Comparison of ENCODE assay signal across 9 cellular contexts in the genomic region with DNA sequence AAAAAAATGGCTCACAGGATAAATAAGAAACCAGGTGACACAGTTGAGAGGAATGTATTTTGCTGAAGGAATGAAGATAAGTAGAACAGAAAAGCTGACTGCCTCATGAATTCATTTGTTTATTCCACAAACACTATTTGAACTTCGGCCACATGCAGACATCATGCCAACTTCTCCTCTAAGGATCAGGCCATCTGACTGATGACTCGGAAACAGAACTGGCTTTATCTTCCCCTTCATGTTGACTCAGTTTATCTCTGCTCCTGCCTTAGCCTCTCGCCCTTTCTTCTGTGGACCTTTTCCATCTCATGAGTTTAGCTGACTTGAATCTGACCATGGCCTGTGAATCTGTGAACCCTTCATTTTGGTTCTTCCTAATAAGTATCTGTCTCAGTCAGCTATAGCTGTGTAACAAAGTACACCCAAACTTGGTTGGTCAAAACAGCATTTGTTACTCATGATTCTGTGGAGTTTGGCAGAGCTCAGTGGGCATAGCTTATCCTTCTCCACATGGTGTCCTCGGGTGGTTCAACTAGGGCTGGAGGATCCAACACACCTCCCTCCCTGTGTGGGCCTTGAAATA. TPM values are rescaled to one million over a fixed set of nuclear protein-coding genes. Genes with fewer than 3 reads are reported as not detected.
DNase-seq lines count a peak whose midpoint lies in the region; TF ChIP-seq lines count a peak whose summit lies in the region.
"Had no signal": no experiment of that assay in that cellular context is flagged by ENCODE, and none has a peak within 500 bp of the region (broad histone marks: within the 10 kb centered on the region; RNA-seq: fewer than 3 reads in every experiment).

No MANE protein-coding gene starts in this region.

- peak overlapping the region in 4 of 7 donors; percentile 15 to 85 (median 81) for H3K4me3 Mint-ChIP-seq in CD8-positive, alpha-beta memory T cell

- H3K27me3 ChIP-seq in CD8-positive, alpha-beta memory T cell (ENCODE audit: insufficient read depth, low read length, poor library complexity, severe bottlenecking), result no peaks in the 10 kb centered on the region
- H3K27me3 ChIP-seq in osteoblast (ENCODE audit: insufficient read depth, low read length), result no peaks in the 10 kb centered on the region
- no peaks in the 10 kb centered on the region for H3K27me3 ChIP-seq in suprapubic skin

- TF ChIP-seq CTCF in osteoblast (IDR thresholded peaks at IDR 0.05; ENCODE audit: extremely low read depth, low read depth, low read length) (no peak), suprapubic skin (IDR thresholded peaks at IDR 0.05) (no peak)

- peaks cover 38 to 41% (median 40%) of the 10 kb centered on the region in 3 donors for H3K4me1 Mint-ChIP-seq in CD8-positive, alpha-beta memory T cell

- peaks cover 42% of the 10 kb centered on the region for H3K4me1 ChIP-seq in CD8-positive, alpha-beta memory T cell (ENCODE audit: insufficient read depth, low read length)
- H3K4me1 ChIP-seq in osteoblast (ENCODE audit: insufficient read depth, low read length) (peaks cover 26% of the 10 kb centered on the region), suprapubic skin (peaks cover 3% of the 10 kb centered on the region)

- POLR2A ChIA-PET in CD8-positive, alpha-beta memory T cell (lab: Charles Lee), result interaction anchor here (0.5 to 4.2 kb wide), 3 partner anchors 10 to 138 kb away, joined by 3 to 50 read pairs (median 4); a partner anchor contains a TSS

- no peak for DNase-seq in CD8-positive, alpha-beta memory T cell
- DNase-seq in NCI-H226 (peak; percentile 85), dedifferentiated amniotic fluid mesenchymal stem cell (ENCODE audit: extremely low spot score) (peak; percentile 70), osteoblast (ENCODE audit: insufficient read length, low spot score, missing footprints) (no peak), glomerular visceral epithelial cell (ENCODE audit: extremely low spot score) (no peak), SKM-1 (lab: John Stamatoyannopoulos, UW; ENCODE audit: unreplicated experiment) (no peak), suprapubic skin (ENCODE audit: low spot score in 2 of 2) (no peak)
- DNase-seq in activated effector memory CD4-positive, alpha-beta T cell treated with Interleukin-2 at 50 U/mL for 16 hours, result no peak
- DNase-seq: SHP77 had no signal

- no peaks in the 10 kb centered on the region for H3K27me3 Mint-ChIP-seq in CD8-positive, alpha-beta memory T cell

- peak overlapping the region; percentile 71 for H2AFZ ChIP-seq in osteoblast (ENCODE audit: low read length)

- H3K36me3 ChIP-seq in CD8-positive, alpha-beta memory T cell (ENCODE audit: insufficient read depth, low read length), result no peaks in the 10 kb centered on the region
- no peaks in the 10 kb centered on the region for H3K36me3 ChIP-seq in osteoblast (ENCODE audit: insufficient read depth, low read length)
- no peaks in the 10 kb centered on the region for H3K36me3 ChIP-seq in suprapubic skin

- H3K4me3 ChIP-seq in CD8-positive, alpha-beta memory T cell (ENCODE audit: low read length), result peak overlapping the region; percentile 2
- H3K4me3 ChIP-seq in osteoblast (ENCODE audit: insufficient read depth, low read length) (no peak overlapping the region), suprapubic skin (no peak overlapping the region)

- H3K9me3 Mint-ChIP-seq in CD8-positive, alpha-beta memory T cell, result no peaks in the 10 kb centered on the region

- H3K27ac ChIP-seq in CD8-positive, alpha-beta memory T cell (ENCODE audit: low read depth, low read length), result no peak overlapping the region
- H3K27ac ChIP-seq in osteoblast (ENCODE audit: low read depth, low read length), result peak overlapping the region; percentile 78
- no peak overlapping the region for H3K27ac ChIP-seq in suprapubic skin

- 84% methylated on average over 4 of the region's 4 CpGs for WGBS in suprapubic skin

- H3K4me2 ChIP-seq in osteoblast (ENCODE audit: insufficient read depth, low read length), result peak overlapping the region; percentile 50

- H4K20me1 ChIP-seq in osteoblast (ENCODE audit: insufficient read depth, low read length), result no peaks in the 10 kb centered on the region

- H3K79me2 ChIP-seq in osteoblast (ENCODE audit: insufficient read depth, low read length), result no peaks in the 10 kb centered on the region

- TF ChIP-seq POLR2A in suprapubic skin (IDR thresholded peaks at IDR 0.05), result no peak

- no peaks in the 10 kb centered on the region for H3K36me3 Mint-ChIP-seq in CD8-positive, alpha-beta memory T cell

- no peak for TF ChIP-seq EP300 in suprapubic skin (IDR thresholded peaks at IDR 0.05)

- peak overlapping the region in 7 of 8 donors; percentile 75 to 96 (median 85) for H3K27ac Mint-ChIP-seq in CD8-positive, alpha-beta memory T cell

- CTCF ChIA-PET in CD8-positive, alpha-beta memory T cell (lab: Charles Lee), result interaction anchor here (1.0 to 4.2 kb wide), 3 partner anchors 11 to 175 kb away, joined by 3 to 55 read pairs (median 3); no protein-coding TSS in a partner anchor

- H3K9me3 ChIP-seq in CD8-positive, alpha-beta memory T cell (ENCODE audit: low read length), result no peaks in the 10 kb centered on the region
- peaks cover 2% of the 10 kb centered on the region for H3K9me3 ChIP-seq in osteoblast (ENCODE audit: low read depth, low read length)
- H3K9me3 ChIP-seq in suprapubic skin, result no peaks in the 10 kb centered on the region

RNA-seq across cellular contexts. Expression of a gene that starts 44.0 kb away (rescaled TPM):
- not detected for total RNA-seq in CD8-positive, alpha-beta memory T cell
- polyA plus RNA-seq in CD8-positive, alpha-beta memory T cell, result not detected
- total RNA-seq in osteoblast, result under 0.01 TPM in 1 of 2 replicates, not detected in the other
- total RNA-seq in suprapubic skin, result 1 to 10 TPM; 1.8 to 3.1 (median 2.4) TPM

Comparison
In these comparisons a context has a peak if more than half of its experiments do, and no peak if none do; other contexts are left out.
1. DNase-seq: peak in NCI-H226 (single experiment) and dedifferentiated amniotic fluid mesenchymal stem cell (single experiment); none in CD8-positive, alpha-beta memory T cell (0 of 5), osteoblast (single experiment), glomerular visceral epithelial cell (single experiment), activated effector memory CD4-positive, alpha-beta T cell treated with Interleukin-2 at 50 U/mL for 16 hours (single experiment), SKM-1 (single experiment) and suprapubic skin (0 of 2).